Comparison of ENCODE assay signal across 20 cellular contexts in genomic region chr10:33199731-33200130, GRCh38.
"Had no signal": no experiment of that assay in that cellular context is flagged by ENCODE, and none has a peak within 500 bp of the region (broad histone marks: within the 10 kb centered on the region; RNA-seq: fewer than 3 reads in every experiment).

No MANE protein-coding gene starts in this region.

- DNase-seq: activated CD4-positive, alpha-beta T cell treated with anti-CD3 and anti-CD28 coated beads for 48 hours; activated CD4-positive, CD25-positive, alpha-beta regulatory T cell; activated CD8-positive, alpha-beta T cell treated with anti-CD3 and anti-CD28 coated beads, Interleukin-2, amount 10 ng/mL, durations not matched to agents 7 days and 5 days; activated naive CD4-positive, alpha-beta T cell treated with anti-CD3 and anti-CD28 coated beads for 36 hours; activated T-cell treated with anti-CD3 and anti-CD28 coated beads, Interleukin-2, amount 50 U/mL, for 24 hours; body of pancreas; endodermal cell; gastrocnemius medialis; heart right ventricle; immature natural killer cell; kidney glomerular epithelial cell; mesendoderm; naive thymus-derived CD8-positive, alpha-beta T cell; sigmoid colon; spleen; stimulated activated CD4-positive, alpha-beta T cell treated with anti-CD3 and anti-CD28 coated beads, Interleukin-4, amount 100 ng/mL, for 4 hours; testis had no signal

- H3K27ac ChIP-seq: epithelial cell of prostate, parathyroid adenoma, sigmoid colon, testis had no signal

- H3K4me3 ChIP-seq: body of pancreas, gastrocnemius medialis, heart right ventricle, sigmoid colon, spleen, testis had no signal

- H3K27me3 ChIP-seq: body of pancreas, gastrocnemius medialis, heart right ventricle, sigmoid colon, spleen, testis had no signal

- H3K9me3 ChIP-seq: body of pancreas, gastrocnemius medialis, heart right ventricle, sigmoid colon, spleen, testis had no signal

- H3K9ac ChIP-seq: parathyroid adenoma had no signal

- H3K4me1 ChIP-seq: parathyroid adenoma, testis had no signal

- H2AFZ ChIP-seq: parathyroid adenoma had no signal

- ATAC-seq: activated CD8-positive, alpha-beta T cell treated with anti-CD3 and anti-CD28 coated beads, Interleukin-2, amount 10 ng/mL, durations not matched to agents 7 days and 5 days; body of pancreas; gastrocnemius medialis; heart right ventricle; naive thymus-derived CD8-positive, alpha-beta T cell; stimulated activated memory B cell treated with anti-CD40 and anti-IgM and Interleukin-4, amounts not matched to agents 10 μg/mL and 1 μg/mL and 100 μg/mL, for 72 hours had no signal
